34 cellular contexts compared by ENCODE assay signal in the genomic region with DNA sequence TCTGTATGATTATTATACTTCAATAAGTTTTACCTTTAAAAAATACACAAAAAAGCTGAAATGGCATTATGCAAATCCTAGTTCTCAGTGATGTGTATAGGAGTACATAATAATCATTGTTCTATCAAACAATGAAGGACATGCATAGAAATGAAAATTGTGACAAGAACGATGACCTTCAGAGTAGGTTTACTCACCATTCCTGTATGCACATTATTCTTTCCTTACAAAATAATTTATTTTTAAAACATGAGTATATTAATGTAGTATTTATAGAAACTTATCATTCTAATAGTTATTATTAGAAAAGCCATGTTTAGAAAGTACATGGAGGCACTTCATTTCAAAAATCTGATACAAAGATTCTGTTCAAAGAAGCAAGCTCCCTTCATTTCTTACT. TPM values are rescaled to one million over a fixed set of nuclear protein-coding genes. Genes with fewer than 3 reads are reported as not detected.
"Had no signal": no experiment of that assay in that cellular context is flagged by ENCODE, and none has a peak within 500 bp of the region (broad histone marks: within the 10 kb centered on the region; RNA-seq: fewer than 3 reads in every experiment).

No MANE protein-coding gene starts in this region.

- H3K27ac Mint-ChIP-seq: activated CD4-positive, alpha-beta memory T cell treated with anti-CD3 and anti-CD28 coated beads for 36 hours; activated CD4-positive, alpha-beta T cell treated with anti-CD3 and anti-CD28 coated beads, Interleukin-2, amount 10 ng/mL, durations not matched to agents 24 days and 14 days; activated T-helper 17 cell treated with anti-CD3 and anti-CD28 coated beads, Interleukin-2, amount 50 U/mL, for 72 hours; natural killer cell; neural progenitor cell; stimulated activated naive B cell treated with anti-CD40 and anti-IgM and Interleukin-4, amounts not matched to agents 10 μg/mL and 1 μg/mL and 100 μg/mL, for 72 hours; T-helper 1 cell treated with Interleukin-12 subunit alpha and Interleukin-12 subunit beta and Interleukin-4 antibody, amounts not matched to agents 30 μg/mL and 1 μg/mL, for 36 hours had no signal

- H3K27me3 Mint-ChIP-seq: activated CD4-positive, alpha-beta T cell treated with anti-CD3 and anti-CD28 coated beads, Interleukin-2, amount 10 ng/mL, durations not matched to agents 24 days and 14 days; activated T-helper 17 cell treated with anti-CD3 and anti-CD28 coated beads, Interleukin-2, amount 50 U/mL, for 72 hours had no signal

- H3K27ac ChIP-seq: brain microvascular endothelial cell, epithelial cell of prostate, esophagus squamous epithelium, neural progenitor cell, suprapubic skin, tibial artery, upper lobe of right lung had no signal

- FAIRE-seq: astrocyte, islet of Langerhans had no signal

- H3K4me1 ChIP-seq: neural progenitor cell had no signal

- H3K9me3 ChIP-seq: esophagus squamous epithelium, suprapubic skin, tibial artery, upper lobe of right lung had no signal

- H3K9me3 Mint-ChIP-seq: activated CD4-positive, alpha-beta memory T cell treated with anti-CD3 and anti-CD28 coated beads for 36 hours; activated T-helper 17 cell treated with anti-CD3 and anti-CD28 coated beads, Interleukin-2, amount 50 U/mL, for 72 hours; natural killer cell; neural progenitor cell; stimulated activated naive B cell treated with anti-CD40 and anti-IgM and Interleukin-4, amounts not matched to agents 10 μg/mL and 1 μg/mL and 100 μg/mL, for 72 hours; T-helper 1 cell treated with Interleukin-12 subunit alpha and Interleukin-12 subunit beta and Interleukin-4 antibody, amounts not matched to agents 30 μg/mL and 1 μg/mL, for 36 hours had no signal

- H3K4me1 Mint-ChIP-seq: activated T-helper 17 cell treated with anti-CD3 and anti-CD28 coated beads, Interleukin-2, amount 50 U/mL, for 72 hours; natural killer cell; neural progenitor cell had no signal

- ATAC-seq: activated T-helper 17 cell treated with anti-CD3 and anti-CD28 coated beads, Interleukin-2, amount 50 U/mL, for 72 hours; natural killer cell; stimulated activated naive B cell treated with anti-CD40 and anti-IgM and Interleukin-4, amounts not matched to agents 10 μg/mL and 1 μg/mL and 100 μg/mL, for 72 hours; upper lobe of right lung had no signal

- H3K4me3 ChIP-seq: esophagus squamous epithelium, neural progenitor cell, smooth muscle cell, suprapubic skin, tibial artery, upper lobe of right lung had no signal

- DNase-seq: activated CD4-positive, alpha-beta memory T cell treated with anti-CD3 and anti-CD28 coated beads for 36 hours; activated CD4-positive, alpha-beta T cell treated with anti-CD3 and anti-CD28 coated beads, Interleukin-2, amount 10 ng/mL, durations not matched to agents 24 days and 14 days; activated CD4-positive, CD25-positive, alpha-beta regulatory T cell treated with anti-CD3 and anti-CD28 coated beads, Interleukin-2, amount 50 U/mL, for 72 hours; activated CD8-positive, alpha-beta memory T cell treated with anti-CD3 and anti-CD28 coated beads, Interleukin-2, amount 50 U/mL, for 4 hours; activated gamma-delta T cell treated with Interleukin-2 at 50 U/mL for 16 hours; activated naive CD4-positive, alpha-beta T cell treated with anti-CD3 and anti-CD28 coated beads, Interleukin-2, amount 50 U/mL, for 16 hours; activated T-cell treated with anti-CD3 and anti-CD28 coated beads, Interleukin-2, amount 50 U/mL, for 1 hour; amniotic stem cell; brain microvascular endothelial cell; caudate nucleus; esophagus squamous epithelium; midbrain; natural killer cell; occipital lobe; posterior cingulate gyrus; stimulated activated CD4-positive, alpha-beta T cell treated with anti-CD3 and anti-CD28 coated beads, Interleukin-1b, Interleukin-23, amount 100 ng/mL, for 48 hours; stimulated activated naive B cell treated with anti-CD40 and anti-IgM and Interleukin-4, amounts not matched to agents 10 μg/mL and 1 μg/mL and 100 μg/mL, for 72 hours; SW 1271; T-helper 9 cell; tibial artery; upper lobe of right lung had no signal

- H3K36me3 Mint-ChIP-seq: activated CD4-positive, alpha-beta memory T cell treated with anti-CD3 and anti-CD28 coated beads for 36 hours; natural killer cell; neural progenitor cell; stimulated activated naive B cell treated with anti-CD40 and anti-IgM and Interleukin-4, amounts not matched to agents 10 μg/mL and 1 μg/mL and 100 μg/mL, for 72 hours had no signal

- H3K36me3 ChIP-seq: brain microvascular endothelial cell, esophagus squamous epithelium, neural progenitor cell, suprapubic skin, tibial artery, upper lobe of right lung had no signal

- H3K27me3 ChIP-seq: brain microvascular endothelial cell, esophagus squamous epithelium, neural progenitor cell, suprapubic skin, tibial artery, upper lobe of right lung had no signal

- H3K4me2 ChIP-seq: neural progenitor cell, smooth muscle cell had no signal

- H3K4me3 Mint-ChIP-seq: activated CD4-positive, alpha-beta memory T cell treated with anti-CD3 and anti-CD28 coated beads for 36 hours; activated CD4-positive, alpha-beta T cell treated with anti-CD3 and anti-CD28 coated beads, Interleukin-2, amount 10 ng/mL, durations not matched to agents 24 days and 14 days; activated T-helper 17 cell treated with anti-CD3 and anti-CD28 coated beads, Interleukin-2, amount 50 U/mL, for 72 hours; natural killer cell; neural progenitor cell; stimulated activated naive B cell treated with anti-CD40 and anti-IgM and Interleukin-4, amounts not matched to agents 10 μg/mL and 1 μg/mL and 100 μg/mL, for 72 hours; T-helper 1 cell treated with Interleukin-12 subunit alpha and Interleukin-12 subunit beta and Interleukin-4 antibody, amounts not matched to agents 30 μg/mL and 1 μg/mL, for 36 hours had no signal

- H2AFZ ChIP-seq: neural progenitor cell had no signal

RNA-seq across cellular contexts. Expression of gene GCG, which starts 45.3 kb away (rescaled TPM):
- total RNA-seq: activated CD4-positive, alpha-beta memory T cell treated with anti-CD3 and anti-CD28 coated beads for 36 hours; activated CD4-positive, alpha-beta T cell treated with anti-CD3 and anti-CD28 coated beads, Interleukin-2, amount 10 ng/mL, durations not matched to agents 24 days and 14 days; activated CD8-positive, alpha-beta memory T cell treated with anti-CD3 and anti-CD28 coated beads for 36 hours; activated T-helper 17 cell treated with anti-CD3 and anti-CD28 coated beads, Interleukin-2, amount 50 U/mL, for 72 hours; astrocyte; chondrocyte; esophagus squamous epithelium; glomerular endothelial cell; liver; natural killer cell; occipital lobe; sciatic nerve; smooth muscle cell; suprapubic skin; upper lobe of right lung had no signal
- polyA plus RNA-seq: liver, smooth muscle cell had no signal
